22 cellular contexts compared by ENCODE assay signal in the genomic region with DNA sequence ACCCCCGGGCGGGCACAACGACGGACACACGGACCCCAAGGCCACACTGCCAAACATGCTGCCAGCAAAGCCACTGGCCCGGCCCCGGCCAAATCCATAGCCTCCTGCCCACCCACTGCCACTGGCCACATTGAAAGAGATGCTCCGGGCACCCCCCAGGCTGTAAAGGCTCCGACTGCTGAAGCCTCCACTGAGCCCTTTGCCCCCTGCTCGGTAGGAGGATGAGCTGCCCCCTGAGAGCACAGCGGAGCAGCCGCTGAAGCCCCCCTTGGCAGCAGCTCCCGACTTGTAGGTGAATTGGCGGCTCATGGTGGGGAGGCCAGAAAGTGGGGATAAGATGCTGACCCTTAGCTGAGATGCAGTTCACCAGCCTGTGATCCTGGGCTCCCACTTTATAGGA. TPM values are rescaled to one million over a fixed set of nuclear protein-coding genes. Genes with fewer than 3 reads are reported as not detected.
"Had no signal": no experiment of that assay in that cellular context is flagged by ENCODE, and none has a peak within 500 bp of the region (broad histone marks: within the 10 kb centered on the region; RNA-seq: fewer than 3 reads in every experiment).

Gene KRT73 (minus strand): TSS at position 344 of the 400 bp plus-strand sequence. CDS start 35 bp downstream, at position 309.

- H3K4me1 Mint-ChIP-seq: brain had no signal

- H3K27me3 ChIP-seq: pancreas, thyroid gland had no signal

- H3K4me1 ChIP-seq: foreskin keratinocyte, pancreas, thyroid gland had no signal

- H3K36me3 ChIP-seq: pancreas, thyroid gland had no signal

- H3K27ac ChIP-seq: dorsolateral prefrontal cortex, epithelial cell of prostate, foreskin keratinocyte, pancreas, SK-N-MC, thyroid gland had no signal

- H3K9me3 ChIP-seq: pancreas, thyroid gland had no signal

- H3K27ac Mint-ChIP-seq: brain; endodermal cell; T-helper 2 cell treated with Interferon-gamma antibody and Interleukin-4, amounts not matched to agents 5 μg/mL and 100 μg/mL, for 36 hours had no signal

- ATAC-seq: activated naive CD4-positive, alpha-beta T cell treated with anti-CD3 and anti-CD28 coated beads, Interleukin-2, amount 50 U/mL, for 72 hours; activated T-cell treated with anti-CD3 and anti-CD28 coated beads, Interleukin-2, amount 50 U/mL, for 4 hours; foreskin keratinocyte; left lobe of liver; pancreas; sciatic nerve had no signal

- H3K9me3 Mint-ChIP-seq: activated T-cell treated with anti-CD3 and anti-CD28 coated beads, Interleukin-2, amount 50 U/mL, for 4 hours; endodermal cell; T-helper 2 cell treated with Interferon-gamma antibody and Interleukin-4, amounts not matched to agents 5 μg/mL and 100 μg/mL, for 36 hours had no signal

- DNase-seq: activated CD8-positive, alpha-beta memory T cell treated with anti-CD3 and anti-CD28 coated beads, Interleukin-2, amount 50 U/mL, for 4 hours; activated T-cell treated with anti-CD3 and anti-CD28 coated beads, Interleukin-2, amount 50 U/mL, for 4 hours; caudate nucleus; dorsolateral prefrontal cortex; foreskin keratinocyte; kidney; midbrain; stimulated activated CD4-positive, alpha-beta T cell treated with anti-CD3 and anti-CD28 coated beads, Interleukin-4, amount 100 ng/mL, for 1 hour; thyroid gland had no signal

- H3K4me3 ChIP-seq: dorsolateral prefrontal cortex, pancreas, SK-N-MC, smooth muscle cell, thyroid gland had no signal

- H3K4me3 Mint-ChIP-seq: activated T-cell treated with anti-CD3 and anti-CD28 coated beads, Interleukin-2, amount 50 U/mL, for 4 hours; brain; endodermal cell; T-helper 2 cell treated with Interferon-gamma antibody and Interleukin-4, amounts not matched to agents 5 μg/mL and 100 μg/mL, for 36 hours had no signal

- H3K36me3 Mint-ChIP-seq: brain had no signal

RNA-seq across cellular contexts. Expression of gene KRT73, which starts in this region (rescaled TPM):
- total RNA-seq: endodermal cell, fibroblast of lung, foreskin keratinocyte, kidney, left lobe of liver, lung microvascular endothelial cell, myocyte, pancreas, sciatic nerve, smooth muscle cell, thyroid gland had no signal
- polyA plus RNA-seq: fibroblast of lung, foreskin keratinocyte, pancreas, smooth muscle cell had no signal
